In genomic region chr1:162663086-162663485, GRCh38 we compare ENCODE assay signal across 16 cellular contexts. TPM values are rescaled to one million over a fixed set of nuclear protein-coding genes. Genes with fewer than 3 reads are reported as not detected.
A peak's percentile ranks its signal among the peaks of the same experiment; 100 is the strongest.
DNase-seq lines count a peak whose midpoint lies in the region; ATAC-seq and TF ChIP-seq lines count a peak whose summit lies in the region.
"Had no signal": no experiment of that assay in that cellular context is flagged by ENCODE, and none has a peak within 500 bp of the region (broad histone marks: within the 10 kb centered on the region; RNA-seq: fewer than 3 reads in every experiment).

No MANE protein-coding gene starts in this region.

- peaks cover 6% of the 10 kb centered on the region for H3K4me1 ChIP-seq in vagina
- H3K4me1 ChIP-seq: Caco-2 had no signal

- no peak for TF ChIP-seq CTCF in choroid plexus epithelial cell (conservative IDR thresholded peaks at IDR 0.05; ENCODE audit: low read depth, low read length)
- TF ChIP-seq CTCF in vagina (IDR thresholded peaks at IDR 0.05) = no peak

- intact Hi-C loops in vagina (cut with DNase I) = no loop called here

- H3K9me3 ChIP-seq in vagina = no peaks in the 10 kb centered on the region
- H3K9me3 ChIP-seq: Caco-2, ovary had no signal

- no peak for TF ChIP-seq POLR2A in vagina (IDR thresholded peaks at IDR 0.05)

- peak; percentile 67 for ATAC-seq in HG03432 (IDR thresholded peaks at IDR 0.05; ENCODE audit: unreplicated experiment)
- ATAC-seq: activated naive CD8-positive, alpha-beta T cell treated with anti-CD3 and anti-CD28 coated beads, Interleukin-2, amount 50 U/mL, for 24 hours; stimulated activated naive CD8-positive, alpha-beta T cell treated with anti-CD3 and anti-CD28 coated beads, Interleukin-15, Interleukin-2, amounts not matched to agents 100 U/mL and 50 U/mL, for 24 hours had no signal

- peak overlapping the region; percentile 46 for H3K27ac ChIP-seq in vagina
- H3K27ac ChIP-seq: 22Rv1, ovary had no signal

- DNase-seq in DMS 273 (lab: John Stamatoyannopoulos, UW; ENCODE audit: unreplicated experiment) (peak; percentile 22), DMS 273 treated with DMSO at 0.1 percent for 48 hours (lab: John Stamatoyannopoulos, UW) (no peak), choroid plexus epithelial cell (ENCODE audit: low read depth) (peak; percentile 39), vagina (ENCODE audit: extremely low spot score in 2 of 2) (no peak), NCI-H82 treated with DMSO at 0.1 percent for 48 hours (lab: John Stamatoyannopoulos, UW; ENCODE audit: unreplicated experiment) (no peak), NCI-H187 (lab: John Stamatoyannopoulos, UW) (no peak), NCI-H2171 treated with DMSO at 0.1 percent for 48 hours (lab: John Stamatoyannopoulos, UW) (no peak)
- DNase-seq: activated naive CD8-positive, alpha-beta T cell treated with anti-CD3 and anti-CD28 coated beads, Interleukin-2, amount 50 U/mL, for 24 hours; Caco-2; effector CD8-positive, alpha-beta T cell; NCI-H1694; stimulated activated CD4-positive, alpha-beta T cell treated with anti-CD3 and anti-CD28 coated beads, Interleukin-2, amount 100 ng/mL, for 48 hours; stimulated activated naive CD8-positive, alpha-beta T cell treated with anti-CD3 and anti-CD28 coated beads, Interleukin-15, Interleukin-2, amounts not matched to agents 100 U/mL and 50 U/mL, for 24 hours had no signal

- H3K27me3 ChIP-seq in vagina = no peaks in the 10 kb centered on the region
- H3K27me3 ChIP-seq: ovary had no signal

- H3K4me3 ChIP-seq in choroid plexus epithelial cell (ENCODE audit: low read depth, low read length) (no peak overlapping the region), vagina (no peak overlapping the region)
- H3K4me3 ChIP-seq: ovary had no signal

- H3K36me3 ChIP-seq in vagina = no peaks in the 10 kb centered on the region
- H3K36me3 ChIP-seq: ovary had no signal

RNA-seq across cellular contexts. Expression of gene DDR2, which starts 30.8 kb away (rescaled TPM):
- total RNA-seq in vagina = 153 TPM

Comparison
In these comparisons a context has a peak if more than half of its experiments do, and no peak if none do; other contexts are left out.
1. DNase-seq: peak in DMS 273 (single experiment) and choroid plexus epithelial cell (single experiment); none in DMS 273 treated with DMSO at 0.1 percent for 48 hours (single experiment), vagina (0 of 2), NCI-H82 treated with DMSO at 0.1 percent for 48 hours (single experiment), NCI-H187 (0 of 2) and NCI-H2171 treated with DMSO at 0.1 percent for 48 hours (single experiment).